Comparison of ENCODE assay signal across 15 cellular contexts in the genomic region with DNA sequence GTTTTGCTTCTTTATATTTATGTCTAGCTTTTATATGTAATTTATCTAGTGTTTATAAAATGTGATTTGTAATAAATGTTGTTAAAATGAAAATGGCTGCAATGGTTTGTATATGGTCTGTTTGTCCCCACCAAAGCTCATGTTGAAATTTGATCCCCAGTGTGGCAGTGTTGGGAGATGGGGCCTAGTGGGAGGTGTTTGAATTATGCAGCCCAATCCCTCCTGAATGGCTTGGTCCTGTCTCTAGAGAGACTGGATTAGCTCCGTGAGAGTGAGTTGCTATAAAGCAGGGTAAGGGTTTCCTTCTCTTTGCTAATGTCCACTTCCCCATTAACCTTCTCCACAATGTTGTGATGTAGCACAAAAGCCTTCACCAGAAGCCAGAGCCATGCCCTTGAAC.
"Had no signal": no experiment of that assay in that cellular context is flagged by ENCODE, and none has a peak within 500 bp of the region (broad histone marks: within the 10 kb centered on the region; RNA-seq: fewer than 3 reads in every experiment).

No MANE protein-coding gene starts in this region.

- ATAC-seq: activated T-cell treated with anti-CD3 and anti-CD28 coated beads, Interleukin-2, amount 50 U/mL, for 72 hours; pancreas; stimulated activated naive CD8-positive, alpha-beta T cell treated with anti-CD3 and anti-CD28 coated beads, Interleukin-15, Interleukin-2, amounts not matched to agents 100 U/mL and 50 U/mL, for 24 hours had no signal

- H3K27ac Mint-ChIP-seq: activated CD4-positive, alpha-beta memory T cell treated with anti-CD3 and anti-CD28 coated beads for 36 hours; activated naive CD8-positive, alpha-beta T cell treated with anti-CD3 and anti-CD28 coated beads, Interleukin-2, amount 10 ng/mL, durations not matched to agents 7 days and 5 days; activated T-cell treated with anti-CD3 and anti-CD28 coated beads, Interleukin-2, amount 50 U/mL, for 72 hours; type B pancreatic cell had no signal

- H3K36me3 Mint-ChIP-seq: activated naive CD8-positive, alpha-beta T cell treated with anti-CD3 and anti-CD28 coated beads, Interleukin-2, amount 10 ng/mL, durations not matched to agents 7 days and 5 days had no signal

- H3K4me3 Mint-ChIP-seq: activated CD4-positive, alpha-beta memory T cell treated with anti-CD3 and anti-CD28 coated beads for 36 hours; activated naive CD8-positive, alpha-beta T cell treated with anti-CD3 and anti-CD28 coated beads, Interleukin-2, amount 10 ng/mL, durations not matched to agents 7 days and 5 days; activated T-cell treated with anti-CD3 and anti-CD28 coated beads, Interleukin-2, amount 50 U/mL, for 72 hours; type B pancreatic cell had no signal

- DNase-seq: activated CD4-positive, alpha-beta memory T cell treated with anti-CD3 and anti-CD28 coated beads for 36 hours; activated CD4-positive, CD25-positive, alpha-beta regulatory T cell treated with anti-CD3 and anti-CD28 coated beads, Interleukin-2, amount 50 U/mL, for 72 hours; activated naive CD8-positive, alpha-beta T cell treated with anti-CD3 and anti-CD28 coated beads, Interleukin-2, amount 10 ng/mL, durations not matched to agents 7 days and 5 days; activated T-cell treated with anti-CD3 and anti-CD28 coated beads, Interleukin-2, amount 50 U/mL, for 72 hours; anterior cingulate cortex; cerebellar nuclear complex; dermis blood vessel endothelial cell; hippocampal formation; left ventricle myocardium inferior; mesenchymal stem cell; pancreas; stimulated activated CD4-positive, alpha-beta T cell treated with anti-CD3 and anti-CD28 coated beads, Interleukin-12 subunit alpha, Interleukin-12 subunit beta, amount 100 ng/mL, for 4 hours; stimulated activated naive CD8-positive, alpha-beta T cell treated with anti-CD3 and anti-CD28 coated beads, Interleukin-15, Interleukin-2, amounts not matched to agents 100 U/mL and 50 U/mL, for 24 hours had no signal

- H3K27me3 Mint-ChIP-seq: activated CD4-positive, alpha-beta memory T cell treated with anti-CD3 and anti-CD28 coated beads for 36 hours; activated naive CD8-positive, alpha-beta T cell treated with anti-CD3 and anti-CD28 coated beads, Interleukin-2, amount 10 ng/mL, durations not matched to agents 7 days and 5 days; type B pancreatic cell had no signal

- H3K9me3 ChIP-seq: left ventricle myocardium inferior, pancreas, suprapubic skin had no signal

- H3K4me3 ChIP-seq: left ventricle myocardium inferior, pancreas, suprapubic skin had no signal

- H3K36me3 ChIP-seq: left ventricle myocardium inferior, pancreas, suprapubic skin had no signal

- H3K9me3 Mint-ChIP-seq: activated CD4-positive, alpha-beta memory T cell treated with anti-CD3 and anti-CD28 coated beads for 36 hours; activated naive CD8-positive, alpha-beta T cell treated with anti-CD3 and anti-CD28 coated beads, Interleukin-2, amount 10 ng/mL, durations not matched to agents 7 days and 5 days; activated T-cell treated with anti-CD3 and anti-CD28 coated beads, Interleukin-2, amount 50 U/mL, for 72 hours; type B pancreatic cell had no signal

- H3K27me3 ChIP-seq: suprapubic skin had no signal

- H3K4me1 ChIP-seq: left ventricle myocardium inferior, pancreas, suprapubic skin had no signal

- H3K27ac ChIP-seq: left ventricle myocardium inferior, pancreas, suprapubic skin had no signal
